ENCODE assay signal across 8 cellular contexts in the genomic region with DNA sequence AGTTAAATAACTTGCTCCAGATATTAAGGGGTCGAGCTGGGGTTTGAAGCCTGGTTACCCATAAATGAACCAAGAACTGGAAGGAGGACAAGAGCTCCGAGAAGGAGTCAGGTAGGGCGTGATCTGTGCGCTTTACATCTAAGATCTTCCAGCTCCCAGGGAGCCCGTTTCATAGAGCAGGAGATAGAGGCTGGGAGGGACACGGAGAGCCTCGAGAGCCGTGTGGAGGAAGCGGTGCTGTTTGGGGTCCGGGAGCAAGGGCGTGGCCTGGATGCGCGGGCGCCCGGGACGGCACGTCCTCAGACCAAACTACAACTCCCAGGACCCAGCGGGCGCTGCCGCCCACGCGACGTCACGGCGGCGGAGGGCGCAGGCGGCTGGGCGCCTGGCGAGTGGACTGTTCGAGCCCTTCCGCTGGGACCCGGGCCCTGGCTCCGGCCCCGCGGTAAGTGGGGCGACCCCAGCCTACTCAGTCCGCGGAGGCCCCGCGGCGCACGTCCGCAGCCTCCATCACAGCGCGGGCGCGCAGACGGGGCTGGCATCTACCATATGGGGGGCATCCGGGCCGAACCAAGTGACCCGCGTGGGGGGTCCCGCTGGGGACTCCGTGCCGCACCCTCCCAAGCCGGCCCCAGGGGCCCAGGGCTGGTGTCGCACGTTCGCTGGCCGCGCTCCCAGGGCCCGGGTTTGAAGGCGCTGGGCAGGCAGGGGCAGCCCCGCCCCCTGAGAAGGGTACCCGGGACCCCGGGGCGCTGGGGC. TPM values are rescaled to one million over a fixed set of nuclear protein-coding genes. Genes with fewer than 3 reads are reported as not detected.
DNase-seq lines count a peak whose midpoint lies in the region; ATAC-seq and TF ChIP-seq lines count a peak whose summit lies in the region.

A gene (plus strand): TSS at position 352 of the 759 bp plus-strand sequence. CDS start 838 bp downstream, outside the sequence.

- peak within 1 kb of the TSS; percentile 81 for H3K4me3 Mint-ChIP-seq in chondrocyte (ENCODE audit: unreplicated experiment)

- peak within 1 kb of the TSS; percentile 89 for H2AFZ ChIP-seq in ACC112 (ENCODE audit: low read length, unreplicated experiment)

- no peaks in the 10 kb centered on the region for H3K27me3 Mint-ChIP-seq in chondrocyte (ENCODE audit: low read depth)

- H3K4me1 Mint-ChIP-seq in chondrocyte (ENCODE audit: low read depth): peaks cover 21% of the 10 kb centered on the region

- DNase-seq in NCI-H345 (lab: John Stamatoyannopoulos, UW) (peak; percentile 87), chondrocyte (ENCODE audit: low spot score) (no peak), kidney glomerular epithelial cell (lab: John Stamatoyannopoulos, UW) (peak; percentile 38)
- DNase-seq in activated CD4-positive, alpha-beta T cell treated with anti-CD3 and anti-CD28 coated beads for 1 hour: peak; percentile 44
- DNase-seq in stimulated activated CD4-positive, alpha-beta T cell treated with anti-CD3 and anti-CD28 coated beads, Interleukin-15, amount 100 ng/mL, for 48 hours (ENCODE audit: low read depth in 2 of 2): peak; percentile 55 to 73

- peaks cover 19% of the 10 kb centered on the region for H3K79me2 ChIP-seq in ACC112 (ENCODE audit: control insufficient read depth, insufficient read depth, low read length, unreplicated experiment)

- H3K27me3 ChIP-seq in ACC112 (ENCODE audit: insufficient read depth, low read length): no peaks in the 10 kb centered on the region

- peak; percentile 81 for ATAC-seq in GM18520 (IDR thresholded peaks at IDR 0.05; ENCODE audit: unreplicated experiment)
- peak; percentile 73 for ATAC-seq in HG03064 (IDR thresholded peaks at IDR 0.05; ENCODE audit: low read depth, unreplicated experiment)

- peak within 1 kb of the TSS; percentile 52 for H3K27ac Mint-ChIP-seq in chondrocyte (ENCODE audit: unreplicated experiment)

- H3K36me3 ChIP-seq in ACC112 (ENCODE audit: insufficient read depth, low read length): peaks cover 19% of the 10 kb centered on the region; the same call in 1 of the 2 replicates

- no peak for TF ChIP-seq CTCF in chondrocyte (IDR thresholded peaks at IDR 0.05)

- no peaks in the 10 kb centered on the region for H3K9me3 Mint-ChIP-seq in chondrocyte (ENCODE audit: low read depth)

- peak within 1 kb of the TSS; percentile 88 for H3K4me3 ChIP-seq in ACC112 (ENCODE audit: low read depth, low read length)

- H3K27ac ChIP-seq in ACC112 (ENCODE audit: low read depth, low read length): no peak within 1 kb of the TSS

- peaks cover 14% of the 10 kb centered on the region for H3K36me3 Mint-ChIP-seq in chondrocyte (ENCODE audit: low read depth)

- peaks cover 9% of the 10 kb centered on the region for H3K4me1 ChIP-seq in ACC112 (ENCODE audit: control insufficient read depth, insufficient read depth, low read length, unreplicated experiment)

RNA-seq across cellular contexts. Expression of the gene that starts here (rescaled TPM):
- total RNA-seq in chondrocyte: 36.3 to 44.5 TPM (median 41.9 TPM) in 3 replicates
